15 cellular contexts compared by ENCODE assay signal in the genomic region with DNA sequence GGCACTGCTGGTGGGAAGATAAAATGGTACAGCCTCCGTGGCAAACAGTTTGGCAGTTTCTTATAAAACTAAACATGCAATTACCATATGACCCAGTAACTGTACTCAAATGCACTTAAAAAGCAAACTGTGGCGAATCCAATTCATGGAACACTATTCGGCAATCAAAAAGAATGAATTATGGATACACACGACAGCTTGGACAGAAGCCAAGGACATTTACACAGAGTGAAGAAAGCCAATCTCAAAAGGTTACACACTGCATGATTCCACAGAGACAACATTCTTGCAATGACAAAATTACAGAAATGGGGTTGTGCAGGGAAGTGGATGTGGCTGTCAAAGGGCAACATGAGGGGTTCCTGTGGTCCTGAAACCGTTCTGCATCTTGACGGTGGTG.
"Had no signal": no experiment of that assay in that cellular context is flagged by ENCODE, and none has a peak within 500 bp of the region (broad histone marks: within the 10 kb centered on the region; RNA-seq: fewer than 3 reads in every experiment).

No MANE protein-coding gene starts in this region.

- DNase-seq: activated CD4-positive, alpha-beta memory T cell treated with anti-CD3 and anti-CD28 coated beads, Interleukin-2, amount 10 ng/mL, durations not matched to agents 7 days and 5 days; activated CD4-positive, alpha-beta T cell treated with anti-CD3 and anti-CD28 coated beads for 48 hours; activated CD4-positive, CD25-positive, alpha-beta regulatory T cell; activated CD8-positive, alpha-beta memory T cell treated with anti-CD3 and anti-CD28 coated beads, Interleukin-2, amount 10 ng/mL, durations not matched to agents 7 days and 5 days; activated naive CD4-positive, alpha-beta T cell; activated naive CD8-positive, alpha-beta T cell treated with anti-CD3 and anti-CD28 coated beads for 36 hours; aorta; head of caudate nucleus; kidney; occipital lobe; stimulated activated CD4-positive, alpha-beta T cell treated with anti-CD3 and anti-CD28 coated beads, Interleukin-2, amount 100 ng/mL, for 24 hours; T-helper 2 cell had no signal

- H3K4me1 ChIP-seq: tibial nerve had no signal

- H3K9me3 ChIP-seq: tibial nerve had no signal

- H3K4me3 ChIP-seq: coronary artery, lung, tibial nerve had no signal

- H3K36me3 ChIP-seq: tibial nerve had no signal

- H3K27ac ChIP-seq: coronary artery, tibial nerve had no signal

- H3K27me3 ChIP-seq: tibial nerve had no signal
